ENCODE assay signal across 1 cellular context in the genomic region with DNA sequence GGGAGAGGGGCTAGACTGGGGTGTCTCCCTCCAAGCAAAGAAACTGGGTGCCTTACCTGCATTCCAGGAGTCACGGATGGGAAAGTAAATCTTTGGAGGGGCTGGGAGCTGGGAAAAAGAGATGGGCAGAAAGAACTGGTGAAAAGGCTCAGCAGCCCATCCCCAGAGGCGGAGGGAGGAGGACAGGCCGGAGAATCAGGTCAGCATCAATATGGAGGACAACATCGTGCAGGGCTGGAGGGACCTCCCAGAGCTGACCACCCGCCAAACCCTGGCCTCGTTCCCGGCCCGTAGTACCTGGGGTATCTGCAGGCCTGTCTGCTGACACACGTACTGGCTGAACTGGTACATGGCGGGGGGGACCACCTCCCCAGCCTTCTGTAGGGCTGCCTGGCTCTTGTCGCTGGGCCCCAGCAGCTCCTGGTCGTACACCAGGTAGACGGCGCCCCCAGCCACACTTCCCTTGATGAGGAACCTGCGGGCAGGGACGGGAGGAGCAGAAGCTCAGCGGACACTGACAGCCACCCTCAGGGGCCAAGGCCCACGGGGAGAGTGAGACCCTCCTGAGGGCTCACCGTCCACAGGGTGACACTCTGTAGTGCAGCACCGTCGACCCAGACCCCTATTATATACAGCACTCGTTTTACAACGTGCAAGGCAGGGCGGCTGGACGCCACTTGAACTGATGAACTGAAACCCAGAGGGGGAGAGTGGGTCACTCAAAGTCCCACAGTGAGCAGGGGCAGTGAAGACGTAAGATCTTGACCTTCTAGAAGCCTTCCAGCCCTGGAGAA.
TF ChIP-seq lines count a peak whose summit lies in the region.

No MANE protein-coding gene starts in this region.

TF ChIP-seq in A549, 52 proteins besides CTCF, POLR2A, EP300 and RAD21:
- TF ChIP-seq FOSB (CRISPR knock-in tag; IDR thresholded peaks at IDR 0.05) (no peak), MAZ (IDR thresholded peaks at IDR 0.05; ENCODE audit: borderline replicate concordance, low read depth, low read length) (no peak), ZFP36 (IDR thresholded peaks at IDR 0.05; ENCODE audit: borderline replicate concordance, partially characterized antibody) (no peak), HOXB13 (CRISPR knock-in tag; IDR thresholded peaks at IDR 0.05; ENCODE audit: low read depth) (no peak), HOXA7 (CRISPR knock-in tag; IDR thresholded peaks at IDR 0.05) (no peak), CHD2 (IDR thresholded peaks at IDR 0.05; ENCODE audit: low read length, partially characterized antibody) (no peak), HOXB5 (CRISPR knock-in tag; IDR thresholded peaks at IDR 0.05) (no peak), TP53 (CRISPR knock-in tag; IDR thresholded peaks at IDR 0.05) (no peak), MAFK (IDR thresholded peaks at IDR 0.05; ENCODE audit: partially characterized antibody) (no peak), JUNB (IDR thresholded peaks at IDR 0.05) (no peak), GATA3 (IDR thresholded peaks at IDR 0.05; ENCODE audit: borderline replicate concordance) (no peak)
- TF ChIP-seq, protein P1, sequence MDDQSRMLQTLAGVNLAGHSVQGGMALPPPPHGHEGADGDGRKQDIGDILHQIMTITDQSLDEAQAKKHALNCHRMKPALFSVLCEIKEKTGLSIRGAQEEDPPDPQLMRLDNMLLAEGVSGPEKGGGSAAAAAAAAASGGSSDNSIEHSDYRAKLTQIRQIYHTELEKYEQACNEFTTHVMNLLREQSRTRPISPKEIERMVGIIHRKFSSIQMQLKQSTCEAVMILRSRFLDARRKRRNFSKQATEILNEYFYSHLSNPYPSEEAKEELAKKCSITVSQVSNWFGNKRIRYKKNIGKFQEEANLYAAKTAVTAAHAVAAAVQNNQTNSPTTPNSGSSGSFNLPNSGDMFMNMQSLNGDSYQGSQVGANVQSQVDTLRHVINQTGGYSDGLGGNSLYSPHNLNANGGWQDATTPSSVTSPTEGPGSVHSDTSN (IDR thresholded peaks at IDR 0.05): no peak
- TF ChIP-seq, protein P2, sequence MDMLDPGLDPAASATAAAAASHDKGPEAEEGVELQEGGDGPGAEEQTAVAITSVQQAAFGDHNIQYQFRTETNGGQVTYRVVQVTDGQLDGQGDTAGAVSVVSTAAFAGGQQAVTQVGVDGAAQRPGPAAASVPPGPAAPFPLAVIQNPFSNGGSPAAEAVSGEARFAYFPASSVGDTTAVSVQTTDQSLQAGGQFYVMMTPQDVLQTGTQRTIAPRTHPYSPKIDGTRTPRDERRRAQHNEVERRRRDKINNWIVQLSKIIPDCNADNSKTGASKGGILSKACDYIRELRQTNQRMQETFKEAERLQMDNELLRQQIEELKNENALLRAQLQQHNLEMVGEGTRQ (IDR thresholded peaks at IDR 0.05): no peak
- TF ChIP-seq, protein P3, sequence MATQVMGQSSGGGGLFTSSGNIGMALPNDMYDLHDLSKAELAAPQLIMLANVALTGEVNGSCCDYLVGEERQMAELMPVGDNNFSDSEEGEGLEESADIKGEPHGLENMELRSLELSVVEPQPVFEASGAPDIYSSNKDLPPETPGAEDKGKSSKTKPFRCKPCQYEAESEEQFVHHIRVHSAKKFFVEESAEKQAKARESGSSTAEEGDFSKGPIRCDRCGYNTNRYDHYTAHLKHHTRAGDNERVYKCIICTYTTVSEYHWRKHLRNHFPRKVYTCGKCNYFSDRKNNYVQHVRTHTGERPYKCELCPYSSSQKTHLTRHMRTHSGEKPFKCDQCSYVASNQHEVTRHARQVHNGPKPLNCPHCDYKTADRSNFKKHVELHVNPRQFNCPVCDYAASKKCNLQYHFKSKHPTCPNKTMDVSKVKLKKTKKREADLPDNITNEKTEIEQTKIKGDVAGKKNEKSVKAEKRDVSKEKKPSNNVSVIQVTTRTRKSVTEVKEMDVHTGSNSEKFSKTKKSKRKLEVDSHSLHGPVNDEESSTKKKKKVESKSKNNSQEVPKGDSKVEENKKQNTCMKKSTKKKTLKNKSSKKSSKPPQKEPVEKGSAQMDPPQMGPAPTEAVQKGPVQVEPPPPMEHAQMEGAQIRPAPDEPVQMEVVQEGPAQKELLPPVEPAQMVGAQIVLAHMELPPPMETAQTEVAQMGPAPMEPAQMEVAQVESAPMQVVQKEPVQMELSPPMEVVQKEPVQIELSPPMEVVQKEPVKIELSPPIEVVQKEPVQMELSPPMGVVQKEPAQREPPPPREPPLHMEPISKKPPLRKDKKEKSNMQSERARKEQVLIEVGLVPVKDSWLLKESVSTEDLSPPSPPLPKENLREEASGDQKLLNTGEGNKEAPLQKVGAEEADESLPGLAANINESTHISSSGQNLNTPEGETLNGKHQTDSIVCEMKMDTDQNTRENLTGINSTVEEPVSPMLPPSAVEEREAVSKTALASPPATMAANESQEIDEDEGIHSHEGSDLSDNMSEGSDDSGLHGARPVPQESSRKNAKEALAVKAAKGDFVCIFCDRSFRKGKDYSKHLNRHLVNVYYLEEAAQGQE (IDR thresholded peaks at IDR 0.05): no peak
